ENCODE assay signal across 8 cellular contexts in the genomic region with DNA sequence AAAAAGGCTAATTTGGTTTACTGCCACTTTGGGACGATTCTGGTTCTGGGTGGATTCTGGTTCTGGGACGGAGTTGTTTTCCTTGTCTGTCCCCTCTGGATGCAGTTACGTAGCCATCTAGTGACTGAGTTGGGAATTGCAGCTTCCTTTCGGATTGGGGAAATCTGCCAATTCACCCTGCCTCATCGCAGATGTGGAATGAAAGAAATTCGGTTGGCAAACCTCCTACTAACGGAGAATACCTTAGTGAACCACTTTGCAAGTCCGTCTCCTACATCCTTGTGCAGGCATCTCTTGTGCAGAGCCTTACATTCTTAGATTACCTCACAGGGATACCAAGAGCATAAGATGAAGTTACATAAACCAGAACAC. TPM values are rescaled to one million over a fixed set of nuclear protein-coding genes. Genes with fewer than 3 reads are reported as not detected.
DNase-seq lines count a peak whose midpoint lies in the region; ATAC-seq, FAIRE-seq and TF ChIP-seq lines count a peak whose summit lies in the region.

No MANE protein-coding gene starts in this region.

- H3K27ac ChIP-seq in GM23338 (ENCODE audit: low read depth) (0 out of 2 replicates have a peak overlapping the region, but pooled peaks have one; percentile 0), coronary artery (no peak overlapping the region), HepG2 (ENCODE audit: extremely low read length, insufficient read depth, low read length) (no peak overlapping the region)

- DNase-seq in AG04449 (ENCODE audit: low read depth, low spot score) (peak; percentile 92), GM23338 (ENCODE audit: low spot score) (peak; percentile 94), NCI-H345 treated with DMSO at 0.1 percent for 48 hours (lab: John Stamatoyannopoulos, UW; ENCODE audit: unreplicated experiment) (peak; percentile 44), coronary artery (ENCODE audit: low spot score) (peak; percentile 81), HepG2 (ENCODE audit: low spot score) (peak; percentile 78)
- DNase-seq in activated CD4-positive, alpha-beta T cell treated with anti-CD3 and anti-CD28 coated beads for 48 hours = peak; percentile 73
- DNase-seq in stimulated activated CD4-positive, alpha-beta T cell treated with anti-CD3 and anti-CD28 coated beads, Interleukin-2, amount 100 ng/mL, for 24 hours = peak; percentile 65 to 80

- peak overlapping the region; percentile 33; the same call in 1 of the 2 replicates for H3K9ac ChIP-seq in HepG2 (ENCODE audit: insufficient read depth, low read depth, low read length)

- H2AFZ ChIP-seq in GM23338 (peak overlapping the region; percentile 24; the same call in 1 of the 2 replicates), HepG2 (ENCODE audit: low read length) (peak overlapping the region; percentile 89)

- no peak overlapping the region for H3K4me3 Mint-ChIP-seq in GM23338

- peak; percentile 86 for TF ChIP-seq RAD21 in HepG2 (CRISPR knock-in tag; IDR thresholded peaks at IDR 0.05)

- CTCF ChIA-PET in AG04449 (lab: Yijun Ruan, JAX) = interaction anchor here (0.6 to 2.9 kb wide), 32 partner anchors 9 to 303 kb away, joined by 3 to 45 read pairs (median 4); a partner anchor contains a TSS
- CTCF ChIA-PET in HepG2 (lab: Yijun Ruan, JAX; ENCODE audit: low intra/inter-chr PET ratio, low total read pairs) = interaction anchor here (0.8 to 2.2 kb wide), 4 partner anchors 9 to 201 kb away, joined by 3 to 15 read pairs (median 6); a partner anchor contains a TSS

- intact Hi-C loops in HepG2 (cut with micrococcal nuclease; ENCODE audit: unreplicated experiment) = loop anchor here (1.0 to 2.0 kb wide), 2 partner anchors 112 to 202 kb away; a partner anchor contains a TSS

- H3F3A ChIP-seq in GM23338 (replicated peaks; ENCODE audit: low read depth) = no peaks in the 10 kb centered on the region

- no peaks in the 10 kb centered on the region for H4K20me1 ChIP-seq in GM23338 (replicated peaks; ENCODE audit: insufficient read depth)
- no peaks in the 10 kb centered on the region for H4K20me1 ChIP-seq in HepG2 (ENCODE audit: insufficient read depth, low read length)

- H3K4me2 ChIP-seq in GM23338 (no peak overlapping the region), HepG2 (ENCODE audit: low read depth, low read length) (peak overlapping the region; percentile 78)

- no peaks in the 10 kb centered on the region for H3K4me1 ChIP-seq in GM23338 (ENCODE audit: insufficient read depth)
- peaks cover 38% of the 10 kb centered on the region; the same call in 1 of the 2 replicates for H3K4me1 ChIP-seq in HepG2 (ENCODE audit: insufficient read depth, low read length)

- in situ Hi-C loops in HepG2 (cut with HindIII; ENCODE audit: extremely low pct_ligation_motif_present, low pct_unique_long_range_greater_than_20kb) = loop anchor here (5.0 kb wide), 1 partner anchor 200 kb away; no protein-coding TSS in a partner anchor

- H3K4me3 ChIP-seq in AG04449 (ENCODE audit: low read depth, low read length) = peak overlapping the region; percentile 31
- H3K4me3 ChIP-seq in GM23338 = no peak overlapping the region
- H3K4me3 ChIP-seq in coronary artery = peak overlapping the region; percentile 67
- peak overlapping the region; percentile 41 to 64 (median 55) for H3K4me3 ChIP-seq in HepG2 (replicated peaks in 1 of 3; ENCODE audit: insufficient read depth in 1 of 3, low read depth in 2 of 3, low read length in 3 of 3)

- no peaks in the 10 kb centered on the region for H3K27me3 Mint-ChIP-seq in GM23338 (ENCODE audit: insufficient read depth, low read depth, poor library complexity)

- H3K36me3 Mint-ChIP-seq in GM23338 (ENCODE audit: low read depth) = no peaks in the 10 kb centered on the region

- peak; percentile 80 for FAIRE-seq in HepG2 (lab: Jason Lieb, UNC)

- TF ChIP-seq EP300 in HepG2 (IDR thresholded peaks at IDR 0.05; ENCODE audit: low read depth in 2 of 2, low read length in 2 of 2) = no peak
- TF ChIP-seq EP300 in HepG2 (CRISPR knock-in tag; IDR thresholded peaks at IDR 0.05; ENCODE audit: borderline replicate concordance) = no peak

- no TSS peak for BruUV-seq in HepG2 (replicated peaks; lab: Mats Ljungman, UMichigan)

- H3K27me3 ChIP-seq in GM23338 (ENCODE audit: insufficient read depth) (no peaks in the 10 kb centered on the region), HepG2 (ENCODE audit: control insufficient read depth in 1 of 2, insufficient read depth in 2 of 2, low read length in 2 of 2) (0 out of 5 replicates have a peak, but pooled peaks cover 0 to 5% of the 10 kb centered on the region in 2 experiments)

- TF ChIP-seq POLR2A in HepG2 (IDR thresholded peaks at IDR 0.05; ENCODE audit: insufficient read depth in 1 of 2, low read depth in 2 of 2, low read length in 2 of 2) = no peak

- 0% methylated on average over 8 of the region's 8 CpGs for WGBS in HepG2 (ENCODE audit: low lambda C conversion rate)

- peak overlapping the region; percentile 75 for H3K27ac Mint-ChIP-seq in GM23338

- no peaks in the 10 kb centered on the region for H3K9me3 ChIP-seq in HepG2 (ENCODE audit: low read length)

- H3K79me2 ChIP-seq in GM23338 (replicated peaks; ENCODE audit: insufficient read depth) (no peaks in the 10 kb centered on the region), HepG2 (ENCODE audit: insufficient read depth, low read length) (no peaks in the 10 kb centered on the region)

- POLR2A ChIA-PET in AG04449 (lab: Yijun Ruan, JAX) = no interaction called here
- POLR2A ChIA-PET in HepG2 (lab: Yijun Ruan, JAX) = interaction anchor here (0.6 to 1.4 kb wide), 2 partner anchors 19 to 31 kb away, joined by 3 to 4 read pairs; no protein-coding TSS in a partner anchor

- ATAC-seq in GM23338 (peak; percentile 89), HepG2 (peak; percentile 69), GM18511 (IDR thresholded peaks at IDR 0.05; ENCODE audit: unreplicated experiment) (no peak)

- TF ChIP-seq CTCF in AG04449 (IDR thresholded peaks at IDR 0.05; ENCODE audit: insufficient read depth, low read length, missing control alignments) (peak; percentile 83), GM23338 (conservative IDR thresholded peaks at IDR 0.05; ENCODE audit: low read depth in 2 of 2) (peak; percentile 93), coronary artery (IDR thresholded peaks at IDR 0.05) (peak; percentile 90), HepG2 (CRISPR knock-in tag; IDR thresholded peaks at IDR 0.05) (peak; percentile 94)

- H3K4me1 Mint-ChIP-seq in GM23338 = peaks cover 8% of the 10 kb centered on the region

- no peaks in the 10 kb centered on the region for H3K9me3 Mint-ChIP-seq in GM23338

- H3K36me3 ChIP-seq in GM23338 (ENCODE audit: insufficient read depth) (no peaks in the 10 kb centered on the region), HepG2 (replicated peaks in 1 of 2; ENCODE audit: control insufficient read depth in 1 of 2, insufficient read depth in 2 of 2, low read length in 2 of 2) (no peaks in the 10 kb centered on the region)

- H3K9me2 ChIP-seq in GM23338 (ENCODE audit: insufficient read depth) = no peaks in the 10 kb centered on the region

TF ChIP-seq in GM23338, 12 proteins besides CTCF, POLR2A, EP300 and RAD21 (continues in another document):
- TF ChIP-seq POLR2AphosphoS5 (IDR thresholded peaks at IDR 0.05; ENCODE audit: low read depth) (no peak), ZNF331 (CRISPR knock-in tag; IDR thresholded peaks at IDR 0.05; ENCODE audit: low read depth) (no peak), EZH2phosphoT487 (IDR thresholded peaks at IDR 0.05; ENCODE audit: unreplicated experiment) (no peak), STAT1 (IDR thresholded peaks at IDR 0.05; ENCODE audit: unreplicated experiment) (no peak), EZH2 (IDR thresholded peaks at IDR 0.05; ENCODE audit: low read depth, unreplicated experiment) (no peak), CREB1 (CRISPR knock-in tag; IDR thresholded peaks at IDR 0.05; ENCODE audit: low read depth) (no peak)

TF ChIP-seq in HepG2, 621 proteins besides CTCF, POLR2A, EP300 and RAD21 (continues in another document):
- TF ChIP-seq ZNF484 (CRISPR knock-in tag; IDR thresholded peaks at IDR 0.05; ENCODE audit: borderline replicate concordance, low read depth) (no peak), STAG1 (CRISPR knock-in tag; IDR thresholded peaks at IDR 0.05) (peak; percentile 97)
- TF ChIP-seq, protein P1, sequence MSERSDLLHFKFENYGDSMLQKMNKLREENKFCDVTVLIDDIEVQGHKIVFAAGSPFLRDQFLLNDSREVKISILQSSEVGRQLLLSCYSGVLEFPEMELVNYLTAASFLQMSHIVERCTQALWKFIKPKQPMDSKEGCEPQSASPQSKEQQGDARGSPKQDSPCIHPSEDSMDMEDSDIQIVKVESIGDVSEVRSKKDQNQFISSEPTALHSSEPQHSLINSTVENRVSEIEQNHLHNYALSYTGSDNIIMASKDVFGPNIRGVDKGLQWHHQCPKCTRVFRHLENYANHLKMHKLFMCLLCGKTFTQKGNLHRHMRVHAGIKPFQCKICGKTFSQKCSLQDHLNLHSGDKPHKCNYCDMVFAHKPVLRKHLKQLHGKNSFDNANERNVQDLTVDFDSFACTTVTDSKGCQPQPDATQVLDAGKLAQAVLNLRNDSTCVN (CRISPR knock-in tag; IDR thresholded peaks at IDR 0.05; ENCODE audit: borderline replicate concordance) = no peak

RNA-seq across cellular contexts. Expression of a gene that starts 31.5 kb away (rescaled TPM):
- total RNA-seq in GM23338 (2014; rRNA removed; shearing (Covaris generic)) = 12.4 and 15.4 TPM in 2 replicates
- polyA plus RNA-seq in GM23338 (2016; fragmentation: Nextera tagmentation; extraction: Ambion mirVana) (4.3 and 4.4 TPM in 2 replicates), HepG2 (2011; rRNA removed) (2.1 and 2.2 TPM in 2 replicates)
- total RNA-seq in HepG2 (2016; rRNA removed; fragmentation: Illumina TruSeq; extraction: Trizol) = 7.8 and 11.8 TPM in 2 replicates
- total RNA-seq in HepG2 (2016; cell fraction: cytosol; rRNA removed; fragmentation: Illumina TruSeq; extraction: Trizol; ENCODE audit: low read depth) = 4.4 and 5.5 TPM in 2 replicates
- 8.2 and 11.7 TPM in 2 replicates for total RNA-seq in HepG2 (2016; cell fraction: insoluble cytoplasmic fraction; rRNA removed; fragmentation: Illumina TruSeq; extraction: Trizol)
- 5.1 and 6.9 TPM in 2 replicates for total RNA-seq in HepG2 (2016; cell fraction: membrane; rRNA removed; fragmentation: Illumina TruSeq; extraction: Trizol)
- total RNA-seq in HepG2 (2016; cell fraction: nucleus; rRNA removed; fragmentation: Illumina TruSeq; extraction: Trizol) = 10.0 and 12.5 TPM in 2 replicates
- 0.89 and 1.5 TPM in 2 replicates for polyA plus RNA-seq in HepG2 (2011; cell fraction: cytosol; rRNA removed)
- 1.5 and 1.7 TPM in 2 replicates for polyA plus RNA-seq in HepG2 (2011; cell fraction: nucleus; rRNA removed)
- 3.9 and 4.2 TPM in 2 replicates for polyA plus RNA-seq in HepG2 (2012)
- polyA plus RNA-seq in HepG2 (2016; cell fraction: cytosol; fragmentation: Illumina TruSeq; extraction: Trizol; ENCODE audit: low read depth) = 0.26 and 0.36 TPM in 2 replicates
- polyA plus RNA-seq in HepG2 (2016; cell fraction: insoluble cytoplasmic fraction; fragmentation: Illumina TruSeq; extraction: Trizol; ENCODE audit: low read depth) = 7.0 and 7.1 TPM in 2 replicates
- polyA plus RNA-seq in HepG2 (2016; cell fraction: membrane; fragmentation: Illumina TruSeq; extraction: Trizol; ENCODE audit: low read depth) = 1.3 and 1.5 TPM in 2 replicates
- polyA plus RNA-seq in HepG2 (2016; cell fraction: nucleus; fragmentation: Illumina TruSeq; extraction: Trizol; ENCODE audit: insufficient read depth, low read depth) = 8.5 and 9.2 TPM in 2 replicates
- polyA minus RNA-seq in HepG2 (2011; rRNA and poly(A)+ RNA removed; ENCODE audit: low replicate concordance) = 3.1 and 6.9 TPM in 2 replicates
- 3.9 and 4.6 TPM in 2 replicates for polyA minus RNA-seq in HepG2 (2011; cell fraction: cytosol; rRNA and poly(A)+ RNA removed)
- 12.9 and 15.9 TPM in 2 replicates for polyA minus RNA-seq in HepG2 (2011; cell fraction: nucleus; rRNA and poly(A)+ RNA removed)

Comparison
In these comparisons a context has a peak if more than half of its experiments do, and no peak if none do; other contexts are left out.
1. DNase-seq: peak in every context shown above with its lines; median percentile 94 in GM23338; 92 in AG04449; 81 in coronary artery; 78 in HepG2; 73 in activated CD4-positive, alpha-beta T cell treated with anti-CD3 and anti-CD28 coated beads for 48 hours; 72 in stimulated activated CD4-positive, alpha-beta T cell treated with anti-CD3 and anti-CD28 coated beads, Interleukin-2, amount 100 ng/mL, for 24 hours; 44 in NCI-H345 treated with DMSO at 0.1 percent for 48 hours.